ENCODE assay signal across 17 cellular contexts in the genomic region with DNA sequence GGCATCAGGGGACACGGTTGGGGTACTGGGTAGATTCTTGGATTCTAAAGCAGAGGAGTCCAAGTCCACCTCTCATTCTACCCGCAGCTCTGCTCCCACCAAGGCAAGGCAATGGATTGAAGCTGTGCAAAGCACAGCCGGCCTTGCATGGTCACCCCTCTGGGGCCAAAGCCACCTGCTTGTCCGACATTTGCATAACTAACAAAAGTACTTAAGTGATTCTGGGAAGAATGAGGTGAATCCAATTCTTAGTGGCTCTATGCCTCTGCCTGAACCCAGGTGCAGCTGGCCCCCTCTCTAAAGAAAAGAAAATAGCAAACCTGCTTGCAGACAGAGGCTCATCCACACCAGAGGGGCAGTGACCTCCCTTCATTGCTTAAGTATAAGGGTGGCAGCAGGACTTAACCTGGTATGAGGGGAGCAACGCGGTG. TPM values are rescaled to one million over a fixed set of nuclear protein-coding genes. Genes with fewer than 3 reads are reported as not detected.
"Had no signal": no experiment of that assay in that cellular context is flagged by ENCODE, and none has a peak within 500 bp of the region (broad histone marks: within the 10 kb centered on the region; RNA-seq: fewer than 3 reads in every experiment).

No MANE protein-coding gene starts in this region.

- DNase-seq: activated CD4-positive, alpha-beta T cell treated with anti-CD3 and anti-CD28 coated beads, Interleukin-2, amount 50 U/mL, for 4 hours; activated effector memory CD4-positive, alpha-beta T cell treated with anti-CD3 and anti-CD28 coated beads, Interleukin-2, amount 50 U/mL, for 16 hours; activated T-cell treated with anti-CD3 and anti-CD28 coated beads, Interleukin-2, amount 50 U/mL, for 4 hours; amygdala; left colon; naive B cell; posterior cingulate gyrus; transverse colon had no signal

- H3K4me2 ChIP-seq: smooth muscle cell had no signal

- H3K27ac Mint-ChIP-seq: activated naive CD4-positive, alpha-beta T cell treated with anti-CD3 and anti-CD28 coated beads, Interleukin-2, amount 50 U/mL, for 72 hours; stimulated activated effector memory CD8-positive, alpha-beta T cell treated with anti-CD3 and anti-CD28 coated beads, Interleukin-12 subunit alpha, Interleukin-12 subunit beta, amount 100 ng/mL, for 72 hours had no signal

- H3K4me3 ChIP-seq: esophagus muscularis mucosa, lung, right atrium auricular region, smooth muscle cell, transverse colon had no signal

- H3K4me1 Mint-ChIP-seq: naive B cell; stimulated activated effector memory CD8-positive, alpha-beta T cell treated with anti-CD3 and anti-CD28 coated beads, Interleukin-12 subunit alpha, Interleukin-12 subunit beta, amount 100 ng/mL, for 72 hours had no signal

- H3K36me3 Mint-ChIP-seq: activated naive CD4-positive, alpha-beta T cell treated with anti-CD3 and anti-CD28 coated beads, Interleukin-2, amount 50 U/mL, for 72 hours; naive B cell; stimulated activated effector memory CD8-positive, alpha-beta T cell treated with anti-CD3 and anti-CD28 coated beads, Interleukin-12 subunit alpha, Interleukin-12 subunit beta, amount 100 ng/mL, for 72 hours had no signal

- H3K4me3 Mint-ChIP-seq: activated T-cell treated with anti-CD3 and anti-CD28 coated beads, Interleukin-2, amount 50 U/mL, for 4 hours; naive B cell; stimulated activated effector memory CD8-positive, alpha-beta T cell treated with anti-CD3 and anti-CD28 coated beads, Interleukin-12 subunit alpha, Interleukin-12 subunit beta, amount 100 ng/mL, for 72 hours had no signal

- H3K9me3 ChIP-seq: esophagus muscularis mucosa, right atrium auricular region, transverse colon had no signal

- H3K27ac ChIP-seq: esophagus muscularis mucosa, right atrium auricular region, transverse colon had no signal

- H3K36me3 ChIP-seq: esophagus muscularis mucosa, right atrium auricular region, transverse colon had no signal

- H3K4me1 ChIP-seq: right atrium auricular region, transverse colon had no signal

- H3K27me3 ChIP-seq: esophagus muscularis mucosa, right atrium auricular region, transverse colon had no signal

- ATAC-seq: activated CD4-positive, CD25-positive, alpha-beta regulatory T cell treated with anti-CD3 and anti-CD28 coated beads, Interleukin-2, amount 50 U/mL, for 24 hours; activated naive CD4-positive, alpha-beta T cell treated with anti-CD3 and anti-CD28 coated beads, Interleukin-2, amount 50 U/mL, for 72 hours; activated T-cell treated with anti-CD3 and anti-CD28 coated beads, Interleukin-2, amount 50 U/mL, for 4 hours; left colon; stimulated activated effector memory CD8-positive, alpha-beta T cell treated with anti-CD3 and anti-CD28 coated beads, Interleukin-12 subunit alpha, Interleukin-12 subunit beta, amount 100 ng/mL, for 72 hours had no signal

- H3K9me3 Mint-ChIP-seq: activated naive CD4-positive, alpha-beta T cell treated with anti-CD3 and anti-CD28 coated beads, Interleukin-2, amount 50 U/mL, for 72 hours; activated T-cell treated with anti-CD3 and anti-CD28 coated beads, Interleukin-2, amount 50 U/mL, for 4 hours; naive B cell had no signal

RNA-seq across cellular contexts. Expression of gene COBL, which starts 10.7 kb away (rescaled TPM):
- total RNA-seq: activated naive CD4-positive, alpha-beta T cell treated with anti-CD3 and anti-CD28 coated beads, Interleukin-2, amount 50 U/mL, for 72 hours; fibroblast of villous mesenchyme; T-helper 2 cell treated with Interferon-gamma antibody and Interleukin-4, amounts not matched to agents 100 ng/mL and 5 ng/mL, for 36 hours had no signal
